Comparison of ENCODE assay signal across 9 cellular contexts in the genomic region with DNA sequence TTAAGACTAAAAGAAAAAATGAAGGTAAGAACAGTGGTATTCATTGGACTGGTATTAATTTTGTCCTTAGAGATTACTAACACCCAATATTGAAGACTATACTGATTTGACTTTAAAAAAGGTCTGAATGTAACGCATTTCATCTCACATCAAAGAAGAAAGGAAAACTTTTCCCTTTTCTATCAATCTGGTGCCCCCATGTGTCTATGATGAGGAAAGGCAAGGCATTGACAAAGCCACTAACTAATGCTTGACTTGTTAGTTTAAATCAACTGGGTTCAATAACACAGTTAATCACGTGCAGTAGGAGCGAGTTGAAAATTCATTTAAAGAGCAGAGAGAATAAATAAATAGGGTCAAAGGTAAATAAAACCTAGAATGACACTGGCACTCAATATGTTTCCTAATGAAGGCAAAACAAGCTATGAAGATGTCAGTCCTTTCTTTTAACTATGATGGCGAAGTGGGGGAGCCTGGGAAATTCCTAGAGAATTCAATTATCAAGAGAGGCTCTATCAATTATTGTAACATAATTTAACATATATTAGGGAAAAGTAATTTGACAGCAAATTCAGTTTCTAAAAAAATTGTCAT.
DNase-seq lines count a peak whose midpoint lies in the region; ATAC-seq, FAIRE-seq and TF ChIP-seq lines count a peak whose summit lies in the region.
"Had no signal": no experiment of that assay in that cellular context is flagged by ENCODE, and none has a peak within 500 bp of the region (broad histone marks: within the 10 kb centered on the region; RNA-seq: fewer than 3 reads in every experiment).

No MANE protein-coding gene starts in this region.

- BruUV-seq in K562 (replicated peaks; lab: Mats Ljungman, UMichigan): no TSS peak

- TF ChIP-seq RAD21 in K562 (CRISPR knock-in tag; conservative IDR thresholded peaks at IDR 0.05 in 1 of 2, IDR thresholded peaks at IDR 0.05 in 1 of 2): peak; percentile 96 to 99

- no peak overlapping the region for H3K27ac ChIP-seq in K562 (ENCODE audit: extremely low read depth, low read depth, low read length)

- peak; percentile 86 for FAIRE-seq in K562 (lab: Jason Lieb, UNC)

- TF ChIP-seq POLR2A in K562 (conservative IDR thresholded peaks at IDR 0.05): no peak

- H3K4me3 ChIP-seq in K562: no peak overlapping the region

- peaks cover 19% of the 10 kb centered on the region for H3K4me1 Mint-ChIP-seq in activated T-helper 2 cell treated with anti-CD3 and anti-CD28 coated beads, Interferon-gamma antibody, Interleukin-2, Interleukin-4, amounts not matched to agents 10 μg/mL and 5 μg/mL and 100 μg/mL, durations not matched to agents 14 hours and 24 hours and 36 hours (ENCODE audit: low read depth)

- H3K27me3 ChIP-seq in K562 (ENCODE audit: control insufficient read depth in 2 of 2, insufficient read depth in 2 of 2, low read length in 2 of 2): no peaks in the 10 kb centered on the region

- H4K20me1 ChIP-seq in K562 (replicated peaks; ENCODE audit: control insufficient read depth, insufficient read depth, low read length): no peaks in the 10 kb centered on the region

- intact Hi-C loops in K562 (cut with micrococcal nuclease): loop anchor here (1.0 to 10.0 kb wide), 4 partner anchors 94 to 582 kb away; no protein-coding TSS in a partner anchor
- intact Hi-C loops in left colon (cut with DNase I, micrococcal nuclease): loop anchor here (5.0 to 10.0 kb wide), 3 partner anchors 91 to 226 kb away; no protein-coding TSS in a partner anchor
- intact Hi-C loops in activated T-helper 2 cell treated with anti-CD3 and anti-CD28 coated beads, Interferon-gamma antibody, Interleukin-2, Interleukin-4, amounts not matched to agents 10 μg/mL and 5 μg/mL and 100 μg/mL, durations not matched to agents 14 hours and 24 hours and 36 hours (cut with micrococcal nuclease): loop anchor here (1.0 to 2.0 kb wide), 2 partner anchors 94 to 582 kb away; no protein-coding TSS in a partner anchor

- no peak overlapping the region for H3K9ac ChIP-seq in K562 (ENCODE audit: insufficient read depth in 1 of 2, low read depth in 2 of 2, low read length in 2 of 2)

- no peak overlapping the region for H3K4me2 ChIP-seq in K562 (ENCODE audit: insufficient read depth, low read length)

- TF ChIP-seq CTCF in K562 (IDR thresholded peaks at IDR 0.05 in 2 of 3, conservative IDR thresholded peaks at IDR 0.05 in 1 of 3; ENCODE audit: insufficient read depth in 2 of 3, low read depth in 1 of 3, low read length in 3 of 3): peak; percentile 69 to 92 (median 85)

- H3K27me3 Mint-ChIP-seq in activated T-helper 2 cell treated with anti-CD3 and anti-CD28 coated beads, Interferon-gamma antibody, Interleukin-2, Interleukin-4, amounts not matched to agents 10 μg/mL and 5 μg/mL and 100 μg/mL, durations not matched to agents 14 hours and 24 hours and 36 hours (ENCODE audit: low read depth): no peaks in the 10 kb centered on the region

- POLR2A ChIA-PET in K562 (lab: Yijun Ruan, JAX): interaction anchor here (0.8 kb wide), 1 partner anchor 209 kb away, joined by 3 read pairs; no protein-coding TSS in a partner anchor

- ATAC-seq in K562 (peak; percentile 69), left colon (peak; percentile 52)

- H3K36me3 ChIP-seq in K562 (ENCODE audit: control insufficient read depth, insufficient read depth, low read length): no peaks in the 10 kb centered on the region

- H3K4me1 ChIP-seq in K562 (replicated peaks in 1 of 2; ENCODE audit: control insufficient read depth in 2 of 2, insufficient read depth in 2 of 2, low read length in 2 of 2): no peaks in the 10 kb centered on the region

- 27% methylated on average over 4 of the region's 4 CpGs for WGBS in K562 (ENCODE audit: insufficient coverage, low coverage, missing lambda C conversion rate)

- H3K9me3 Mint-ChIP-seq in activated T-helper 2 cell treated with anti-CD3 and anti-CD28 coated beads, Interferon-gamma antibody, Interleukin-2, Interleukin-4, amounts not matched to agents 10 μg/mL and 5 μg/mL and 100 μg/mL, durations not matched to agents 14 hours and 24 hours and 36 hours: peaks cover 10% of the 10 kb centered on the region

- no peaks in the 10 kb centered on the region for H3K9me3 ChIP-seq in K562 (replicated peaks; ENCODE audit: control insufficient read depth, insufficient read depth, low read depth, low read length)

- no peak overlapping the region for H2AFZ ChIP-seq in K562 (ENCODE audit: low read depth, low read length)

- H3K79me2 ChIP-seq in K562 (ENCODE audit: control insufficient read depth, insufficient read depth, low read length): no peaks in the 10 kb centered on the region

- no peak overlapping the region for H3K27ac Mint-ChIP-seq in activated T-helper 2 cell treated with anti-CD3 and anti-CD28 coated beads, Interferon-gamma antibody, Interleukin-2, Interleukin-4, amounts not matched to agents 10 μg/mL and 5 μg/mL and 100 μg/mL, durations not matched to agents 14 hours and 24 hours and 36 hours
- H3K27ac Mint-ChIP-seq: CD4-positive, CD25-positive, alpha-beta regulatory T cell had no signal

- H3K4me3 Mint-ChIP-seq in activated T-helper 2 cell treated with anti-CD3 and anti-CD28 coated beads, Interferon-gamma antibody, Interleukin-2, Interleukin-4, amounts not matched to agents 10 μg/mL and 5 μg/mL and 100 μg/mL, durations not matched to agents 14 hours and 24 hours and 36 hours (ENCODE audit: low read depth): no peak overlapping the region
- H3K4me3 Mint-ChIP-seq: CD4-positive, CD25-positive, alpha-beta regulatory T cell had no signal

- DNase-seq in NCI-H146 (lab: John Stamatoyannopoulos, UW): peak; percentile 35
- DNase-seq in NCI-H146 treated with DMSO at 0.1 percent for 48 hours (lab: John Stamatoyannopoulos, UW; ENCODE audit: unreplicated experiment): no peak
- DNase-seq in NCI-H1092 treated with DMSO at 0.1 percent for 48 hours (lab: John Stamatoyannopoulos, UW): peak; percentile 2
- peak; percentile 22 to 60 (median 28) for DNase-seq in K562 (ENCODE audit: extremely low read depth in 1 of 4, low spot score in 3 of 4)
- DNase-seq in left colon: no peak
- DNase-seq in activated T-helper 2 cell treated with anti-CD3 and anti-CD28 coated beads, Interferon-gamma antibody, Interleukin-2, Interleukin-4, amounts not matched to agents 10 μg/mL and 5 μg/mL and 100 μg/mL, durations not matched to agents 14 hours and 24 hours and 36 hours (ENCODE audit: low spot score): no peak
- no peak for DNase-seq in GF-D8 (lab: John Stamatoyannopoulos, UW)
- no peak for DNase-seq in NCI-H2081 treated with DMSO at 0.1 percent for 48 hours (lab: John Stamatoyannopoulos, UW)

- no peak for TF ChIP-seq EP300 in K562 (IDR thresholded peaks at IDR 0.05; ENCODE audit: low read length)

- no peaks in the 10 kb centered on the region for H3K9me1 ChIP-seq in K562 (ENCODE audit: control insufficient read depth, insufficient read depth, low read length)

- CTCF ChIA-PET in K562 (lab: Yijun Ruan, JAX; ENCODE audit: low intra/inter-chr PET ratio): interaction anchor here (0.5 to 4.0 kb wide), 7 partner anchors 91 to 583 kb away, joined by 3 to 56 read pairs (median 4); no protein-coding TSS in a partner anchor

- in situ Hi-C loops in K562 (cut with MboI): loop anchor here (5.0 to 25.0 kb wide), 4 partner anchors 91 to 584 kb away; no protein-coding TSS in a partner anchor

- peaks cover 16% of the 10 kb centered on the region for H3K36me3 Mint-ChIP-seq in activated T-helper 2 cell treated with anti-CD3 and anti-CD28 coated beads, Interferon-gamma antibody, Interleukin-2, Interleukin-4, amounts not matched to agents 10 μg/mL and 5 μg/mL and 100 μg/mL, durations not matched to agents 14 hours and 24 hours and 36 hours (ENCODE audit: low read depth)
- H3K36me3 Mint-ChIP-seq: CD4-positive, CD25-positive, alpha-beta regulatory T cell had no signal

TF ChIP-seq in K562, 482 proteins besides CTCF, POLR2A, EP300 and RAD21 (continues in another document):
- TF ChIP-seq CBX2 (IDR thresholded peaks at IDR 0.05; ENCODE audit: insufficient read depth, low read length, poor library complexity, severe bottlenecking): no peak
- TF ChIP-seq, protein P1, sequence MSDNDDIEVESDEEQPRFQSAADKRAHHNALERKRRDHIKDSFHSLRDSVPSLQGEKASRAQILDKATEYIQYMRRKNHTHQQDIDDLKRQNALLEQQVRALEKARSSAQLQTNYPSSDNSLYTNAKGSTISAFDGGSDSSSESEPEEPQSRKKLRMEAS (CRISPR knock-in tag; IDR thresholded peaks at IDR 0.05): no peak
- no peak for TF ChIP-seq ZBTB26 (CRISPR knock-in tag; IDR thresholded peaks at IDR 0.05)
- no peak for TF ChIP-seq RAD51 (IDR thresholded peaks at IDR 0.05; ENCODE audit: borderline replicate concordance, low read depth)
- no peak for TF ChIP-seq ZC3H8 (IDR thresholded peaks at IDR 0.05)
- 0 out of 2 replicates have a peak, but pooled peaks have one; percentile 31 for TF ChIP-seq ZBTB17 (CRISPR knock-in tag; IDR thresholded peaks at IDR 0.05)
- no peak for TF ChIP-seq HDAC1 (IDR thresholded peaks at IDR 0.05)
- TF ChIP-seq LEF1 (IDR thresholded peaks at IDR 0.05): 0 out of 2 replicates have a peak, but pooled peaks have one; percentile 58
- TF ChIP-seq CXXC5 (CRISPR knock-in tag; IDR thresholded peaks at IDR 0.05): no peak
- no peak for TF ChIP-seq ZNF253 (CRISPR knock-in tag; conservative IDR thresholded peaks at IDR 0.05)
- no peak for TF ChIP-seq POLR2AphosphoS2 (IDR thresholded peaks at IDR 0.05; ENCODE audit: low read length)
- TF ChIP-seq DIDO1 (tag; IDR thresholded peaks at IDR 0.05; ENCODE audit: low read depth): no peak
- no peak for TF ChIP-seq RFX5 (IDR thresholded peaks at IDR 0.05; ENCODE audit: low read depth, low read length)

Comparison
In these comparisons a context has a peak if more than half of its experiments do, and no peak if none do; other contexts are left out.
1. DNase-seq: peak in NCI-H146 (single experiment), NCI-H1092 treated with DMSO at 0.1 percent for 48 hours (single experiment) and K562 (4 of 4); none in NCI-H146 treated with DMSO at 0.1 percent for 48 hours (single experiment), left colon (0 of 2), activated T-helper 2 cell treated with anti-CD3 and anti-CD28 coated beads, Interferon-gamma antibody, Interleukin-2, Interleukin-4, amounts not matched to agents 10 μg/mL and 5 μg/mL and 100 μg/mL, durations not matched to agents 14 hours and 24 hours and 36 hours (single experiment), GF-D8 (single experiment) and NCI-H2081 treated with DMSO at 0.1 percent for 48 hours (single experiment).